ENCODE assay signal across 8 cellular contexts in genomic region chr3:150348500-150348899, GRCh38. TPM values are rescaled to one million over a fixed set of nuclear protein-coding genes. Genes with fewer than 3 reads are reported as not detected.
DNase-seq lines count a peak whose midpoint lies in the region; ATAC-seq, FAIRE-seq and TF ChIP-seq lines count a peak whose summit lies in the region.
"Had no signal": no experiment of that assay in that cellular context is flagged by ENCODE, and none has a peak within 500 bp of the region (broad histone marks: within the 10 kb centered on the region; RNA-seq: fewer than 3 reads in every experiment).

No MANE protein-coding gene starts in this region.

- no peak for FAIRE-seq in HTR-8/SVneo (lab: Jason Lieb, UNC)

- TF ChIP-seq POLR2A in ovary (IDR thresholded peaks at IDR 0.05), result no peak

- peaks cover 56% of the 10 kb centered on the region for H3K4me1 ChIP-seq in adipocyte (ENCODE audit: control insufficient read depth, insufficient read depth, low read length)
- H3K4me1 ChIP-seq in right atrium auricular region, result peaks cover 0 to 28% of the 10 kb centered on the region in 2 donors
- H3K4me1 ChIP-seq in ovary (ENCODE audit: insufficient read depth), result no peaks in the 10 kb centered on the region

- ATAC-seq in GM18502 (IDR thresholded peaks at IDR 0.05; ENCODE audit: poor library complexity, unreplicated experiment), result no peak

- no peaks in the 10 kb centered on the region for H3K36me3 ChIP-seq in adipocyte (ENCODE audit: control insufficient read depth, insufficient read depth, low read length, severe bottlenecking)
- no peaks in the 10 kb centered on the region for H3K36me3 ChIP-seq in right atrium auricular region
- no peaks in the 10 kb centered on the region for H3K36me3 ChIP-seq in ovary

- DNase-seq in HTR-8/SVneo (ENCODE audit: insufficient read length, low spot score) (peak; percentile 73), adipocyte (ENCODE audit: low read depth) (peak; percentile 91), right atrium auricular region (ENCODE audit: low spot score) (peak; percentile 82), stromal cell of bone marrow (ENCODE audit: low read depth) (peak; percentile 90), ovary (no peak), NCI-H524 (lab: John Stamatoyannopoulos, UW) (no peak)

- TF ChIP-seq EP300 in ovary (IDR thresholded peaks at IDR 0.05), result no peak

- H3K27me3 ChIP-seq in adipocyte (replicated peaks; ENCODE audit: control insufficient read depth, insufficient read depth, low read length), result no peaks in the 10 kb centered on the region
- H3K27me3 ChIP-seq in right atrium auricular region, result no peaks in the 10 kb centered on the region
- no peaks in the 10 kb centered on the region for H3K27me3 ChIP-seq in ovary

- H3K27ac ChIP-seq in right atrium auricular region (peak overlapping the region; percentile 58 to 84), ovary (no peak overlapping the region)
- H3K27ac ChIP-seq: KMS-11 had no signal

- 42 to 63% (median 56%) methylated on average over 6 of the region's 6 CpGs for WGBS in ovary, 3 donors

- H3K9me3 ChIP-seq in adipocyte (ENCODE audit: control insufficient read depth, low read length), result no peaks in the 10 kb centered on the region
- no peaks in the 10 kb centered on the region for H3K9me3 ChIP-seq in right atrium auricular region
- H3K9me3 ChIP-seq in ovary, result no peaks in the 10 kb centered on the region

- H3K4me3 ChIP-seq in adipocyte (ENCODE audit: low read length) (peak overlapping the region; percentile 73), right atrium auricular region (no peak overlapping the region), ovary (no peak overlapping the region)

- TF ChIP-seq CTCF in right atrium auricular region (IDR thresholded peaks at IDR 0.05) (no peak), ovary (IDR thresholded peaks at IDR 0.05) (no peak)

- H3K9ac ChIP-seq in adipocyte (ENCODE audit: low read length), result peak overlapping the region; percentile 81
- H3K9ac ChIP-seq: KMS-11 had no signal

- intact Hi-C loops in ovary (cut with DNase I), result no loop called here

RNA-seq across cellular contexts. Expression of gene TSC22D2, which starts 59.6 kb away (rescaled TPM):
- total RNA-seq in right atrium auricular region, result 10 to 100 TPM; 18.1 to 23.5 TPM
- 10 to 100 TPM; 13.8 to 33.4 (median 28.0) TPM for total RNA-seq in ovary
- polyA plus RNA-seq in ovary, result 10 to 100 TPM; 11.2 to 23.1 TPM

Comparison
In these comparisons a context has a peak if more than half of its experiments do, and no peak if none do; other contexts are left out.
1. DNase-seq: peak in HTR-8/SVneo (single experiment), adipocyte (single experiment), right atrium auricular region (single experiment) and stromal cell of bone marrow (single experiment); none in ovary (0 of 5) and NCI-H524 (0 of 2).
2. H3K27ac ChIP-seq: peak in right atrium auricular region (2 of 2); none in ovary (0 of 2).